In the genomic region with DNA sequence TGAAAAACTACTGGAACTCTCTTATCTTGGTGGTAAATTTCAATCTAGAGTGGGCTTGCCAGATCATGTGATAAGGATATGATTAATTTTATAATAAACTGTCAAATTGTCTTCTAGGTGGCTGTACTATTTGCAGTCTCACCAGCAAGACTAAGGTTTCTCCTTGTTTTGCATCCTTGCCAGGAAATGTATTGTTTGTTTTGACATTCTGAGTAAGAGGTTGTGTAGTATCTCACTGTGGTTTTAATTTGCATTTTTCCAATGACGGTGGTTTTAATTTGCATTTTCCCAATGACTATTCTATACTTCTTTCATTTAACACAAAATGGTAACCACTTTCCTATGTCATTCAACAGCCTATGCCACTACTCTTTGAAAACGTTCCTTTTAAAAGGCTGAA, we compare ENCODE assay signal across 1 cellular context.
TF ChIP-seq lines count a peak whose summit lies in the region.

No MANE protein-coding gene starts in this region.

TF ChIP-seq in GM23338, 12 proteins besides CTCF, POLR2A, EP300 and RAD21 (continued from another document):
- TF ChIP-seq, protein P1, sequence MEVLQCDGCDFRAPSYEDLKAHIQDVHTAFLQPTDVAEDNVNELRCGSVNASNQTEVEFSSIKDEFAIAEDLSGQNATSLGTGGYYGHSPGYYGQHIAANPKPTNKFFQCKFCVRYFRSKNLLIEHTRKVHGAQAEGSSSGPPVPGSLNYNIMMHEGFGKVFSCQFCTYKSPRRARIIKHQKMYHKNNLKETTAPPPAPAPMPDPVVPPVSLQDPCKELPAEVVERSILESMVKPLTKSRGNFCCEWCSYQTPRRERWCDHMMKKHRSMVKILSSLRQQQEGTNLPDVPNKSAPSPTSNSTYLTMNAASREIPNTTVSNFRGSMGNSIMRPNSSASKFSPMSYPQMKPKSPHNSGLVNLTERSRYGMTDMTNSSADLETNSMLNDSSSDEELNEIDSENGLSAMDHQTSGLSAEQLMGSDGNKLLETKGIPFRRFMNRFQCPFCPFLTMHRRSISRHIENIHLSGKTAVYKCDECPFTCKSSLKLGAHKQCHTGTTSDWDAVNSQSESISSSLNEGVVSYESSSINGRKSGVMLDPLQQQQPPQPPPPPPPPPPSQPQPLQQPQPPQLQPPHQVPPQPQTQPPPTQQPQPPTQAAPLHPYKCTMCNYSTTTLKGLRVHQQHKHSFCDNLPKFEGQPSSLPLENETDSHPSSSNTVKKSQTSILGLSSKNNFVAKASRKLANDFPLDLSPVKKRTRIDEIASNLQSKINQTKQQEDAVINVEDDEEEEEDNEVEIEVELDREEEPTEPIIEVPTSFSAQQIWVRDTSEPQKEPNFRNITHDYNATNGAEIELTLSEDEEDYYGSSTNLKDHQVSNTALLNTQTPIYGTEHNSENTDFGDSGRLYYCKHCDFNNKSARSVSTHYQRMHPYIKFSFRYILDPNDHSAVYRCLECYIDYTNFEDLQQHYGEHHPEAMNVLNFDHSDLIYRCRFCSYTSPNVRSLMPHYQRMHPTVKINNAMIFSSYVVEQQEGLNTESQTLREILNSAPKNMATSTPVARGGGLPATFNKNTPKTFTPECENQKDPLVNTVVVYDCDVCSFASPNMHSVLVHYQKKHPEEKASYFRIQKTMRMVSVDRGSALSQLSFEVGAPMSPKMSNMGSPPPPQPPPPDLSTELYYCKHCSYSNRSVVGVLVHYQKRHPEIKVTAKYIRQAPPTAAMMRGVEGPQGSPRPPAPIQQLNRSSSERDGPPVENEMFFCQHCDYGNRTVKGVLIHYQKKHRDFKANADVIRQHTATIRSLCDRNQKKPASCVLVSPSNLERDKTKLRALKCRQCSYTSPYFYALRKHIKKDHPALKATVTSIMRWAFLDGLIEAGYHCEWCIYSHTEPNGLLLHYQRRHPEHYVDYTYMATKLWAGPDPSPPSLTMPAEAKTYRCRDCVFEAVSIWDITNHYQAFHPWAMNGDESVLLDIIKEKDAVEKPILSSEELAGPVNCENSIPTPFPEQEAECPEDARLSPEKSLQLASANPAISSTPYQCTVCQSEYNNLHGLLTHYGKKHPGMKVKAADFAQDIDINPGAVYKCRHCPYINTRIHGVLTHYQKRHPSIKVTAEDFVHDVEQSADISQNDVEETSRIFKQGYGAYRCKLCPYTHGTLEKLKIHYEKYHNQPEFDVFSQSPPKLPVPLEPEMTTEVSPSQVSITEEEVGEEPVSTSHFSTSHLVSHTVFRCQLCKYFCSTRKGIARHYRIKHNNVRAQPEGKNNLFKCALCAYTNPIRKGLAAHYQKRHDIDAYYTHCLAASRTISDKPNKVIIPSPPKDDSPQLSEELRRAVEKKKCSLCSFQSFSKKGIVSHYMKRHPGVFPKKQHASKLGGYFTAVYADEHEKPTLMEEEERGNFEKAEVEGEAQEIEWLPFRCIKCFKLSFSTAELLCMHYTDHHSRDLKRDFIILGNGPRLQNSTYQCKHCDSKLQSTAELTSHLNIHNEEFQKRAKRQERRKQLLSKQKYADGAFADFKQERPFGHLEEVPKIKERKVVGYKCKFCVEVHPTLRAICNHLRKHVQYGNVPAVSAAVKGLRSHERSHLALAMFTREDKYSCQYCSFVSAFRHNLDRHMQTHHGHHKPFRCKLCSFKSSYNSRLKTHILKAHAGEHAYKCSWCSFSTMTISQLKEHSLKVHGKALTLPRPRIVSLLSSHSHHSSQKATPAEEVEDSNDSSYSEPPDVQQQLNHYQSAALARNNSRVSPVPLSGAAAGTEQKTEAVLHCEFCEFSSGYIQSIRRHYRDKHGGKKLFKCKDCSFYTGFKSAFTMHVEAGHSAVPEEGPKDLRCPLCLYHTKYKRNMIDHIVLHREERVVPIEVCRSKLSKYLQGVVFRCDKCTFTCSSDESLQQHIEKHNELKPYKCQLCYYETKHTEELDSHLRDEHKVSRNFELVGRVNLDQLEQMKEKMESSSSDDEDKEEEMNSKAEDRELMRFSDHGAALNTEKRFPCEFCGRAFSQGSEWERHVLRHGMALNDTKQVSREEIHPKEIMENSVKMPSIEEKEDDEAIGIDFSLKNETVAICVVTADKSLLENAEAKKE (CRISPR knock-in tag; IDR thresholded peaks at IDR 0.05): no peak
- no peak for TF ChIP-seq JUNB (IDR thresholded peaks at IDR 0.05; ENCODE audit: unreplicated experiment)
- no peak for TF ChIP-seq EZH2phosphoT487 (IDR thresholded peaks at IDR 0.05; ENCODE audit: unreplicated experiment)
- no peak for TF ChIP-seq STAT1 (IDR thresholded peaks at IDR 0.05; ENCODE audit: unreplicated experiment)
- TF ChIP-seq POLR2AphosphoS5 (IDR thresholded peaks at IDR 0.05; ENCODE audit: low read depth): no peak
- TF ChIP-seq, protein P2, sequence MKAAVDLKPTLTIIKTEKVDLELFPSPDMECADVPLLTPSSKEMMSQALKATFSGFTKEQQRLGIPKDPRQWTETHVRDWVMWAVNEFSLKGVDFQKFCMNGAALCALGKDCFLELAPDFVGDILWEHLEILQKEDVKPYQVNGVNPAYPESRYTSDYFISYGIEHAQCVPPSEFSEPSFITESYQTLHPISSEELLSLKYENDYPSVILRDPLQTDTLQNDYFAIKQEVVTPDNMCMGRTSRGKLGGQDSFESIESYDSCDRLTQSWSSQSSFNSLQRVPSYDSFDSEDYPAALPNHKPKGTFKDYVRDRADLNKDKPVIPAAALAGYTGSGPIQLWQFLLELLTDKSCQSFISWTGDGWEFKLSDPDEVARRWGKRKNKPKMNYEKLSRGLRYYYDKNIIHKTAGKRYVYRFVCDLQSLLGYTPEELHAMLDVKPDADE (IDR thresholded peaks at IDR 0.05): no peak
TF ChIP-seq in GM23338: peak in this region for 0.
